In the genomic region with DNA sequence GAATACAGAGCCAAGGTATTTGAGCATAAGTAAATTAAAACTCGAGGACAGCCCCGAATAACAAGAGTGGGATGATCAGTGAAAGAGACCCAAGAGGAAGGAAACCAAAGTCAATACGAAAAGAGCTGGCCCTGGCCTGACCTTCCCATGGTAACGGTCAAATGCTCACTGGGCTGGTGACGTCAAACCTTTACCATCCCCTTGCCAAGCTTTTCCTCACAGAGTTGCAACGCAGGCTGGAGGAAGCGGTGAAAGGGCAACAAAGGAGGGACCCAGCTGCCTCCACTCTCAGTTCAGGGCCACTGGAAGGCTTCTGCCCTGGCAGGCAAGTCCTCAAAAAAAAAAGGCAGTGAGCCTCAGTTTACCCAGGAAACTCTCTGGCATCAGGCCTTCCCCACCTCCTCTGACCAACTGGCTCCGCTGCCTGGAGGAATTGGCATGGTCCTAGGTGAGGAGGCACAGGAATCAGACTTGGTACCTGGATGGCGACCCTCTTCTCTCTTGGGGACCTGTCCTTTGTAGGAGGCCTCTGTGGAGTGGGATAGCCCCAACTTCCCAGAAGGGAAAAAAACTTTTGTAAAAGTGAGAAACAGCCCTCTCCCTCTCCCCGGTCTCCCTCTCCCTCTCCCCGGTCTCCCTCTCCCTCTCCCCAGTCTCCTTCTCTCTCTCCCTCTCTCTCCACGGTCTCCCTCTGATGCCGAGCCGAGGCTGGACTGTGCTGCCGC, we compare ENCODE assay signal across 13 cellular contexts.
A peak's percentile ranks its signal among the peaks of the same experiment; 100 is the strongest.
DNase-seq lines count a peak whose midpoint lies in the region; ATAC-seq and TF ChIP-seq lines count a peak whose summit lies in the region.
"Had no signal": no experiment of that assay in that cellular context is flagged by ENCODE, and none has a peak within 500 bp of the region (broad histone marks: within the 10 kb centered on the region; RNA-seq: fewer than 3 reads in every experiment).

No MANE protein-coding gene starts in this region.

- no peak for ATAC-seq in HG03095 (IDR thresholded peaks at IDR 0.05; ENCODE audit: unreplicated experiment)
- ATAC-seq: esophagus mucosa had no signal

- peak; percentile 94 for DNase-seq in MV-4-11 (lab: John Stamatoyannopoulos, UW)
- DNase-seq in cardiac fibroblast (ENCODE audit: low read depth in 2 of 2), result peak; percentile 30 to 63
- DNase-seq in left kidney (ENCODE audit: low read depth, low spot score), result peak; percentile 48
- DNase-seq in stomach, result peak; percentile 62
- DNase-seq in EL, result no peak
- DNase-seq in DMS153 treated with DMSO at 0.1 percent for 48 hours (lab: John Stamatoyannopoulos, UW; ENCODE audit: unreplicated experiment), result no peak
- DNase-seq in substantia nigra (lab: John Stamatoyannopoulos, UW), result no peak
- DNase-seq: activated CD4-positive, alpha-beta T cell treated with anti-CD3 and anti-CD28 coated beads, Interleukin-2, amount 50 U/mL, for 48 hours; activated naive CD8-positive, alpha-beta T cell treated with anti-CD3 and anti-CD28 coated beads, Interleukin-2, amount 10 ng/mL, durations not matched to agents 7 days and 5 days; mesendoderm; NCI-H2081 had no signal

- H3K4me3 ChIP-seq in cardiac fibroblast (replicated peaks in 1 of 2; ENCODE audit: low read depth in 2 of 2, low read length in 2 of 2), result no peak overlapping the region
- no peak overlapping the region for H3K4me3 ChIP-seq in stomach

- intact Hi-C loops in stomach (cut with DNase I; ENCODE audit: low total_unique reads), result no loop called here

- WGBS in stomach, 5 donors, result 64 to 78% (median 68%) methylated on average over 14 to 15 of the region's 15 CpGs

- H3K27ac ChIP-seq in stomach, result peak overlapping the region in 4 of 5 donors; percentile 12 to 59 (median 40)
- H3K27ac ChIP-seq in substantia nigra (ENCODE audit: low read depth, low read length, poor library complexity, severe bottlenecking), result no peak overlapping the region

- no peaks in the 10 kb centered on the region for H3K36me3 ChIP-seq in stomach

- TF ChIP-seq POLR2A in stomach (IDR thresholded peaks at IDR 0.05), result no peak

- no peak for TF ChIP-seq EP300 in stomach (IDR thresholded peaks at IDR 0.05)

- H3K4me1 ChIP-seq in stomach, result peaks cover 8 to 22% (median 13%) of the 10 kb centered on the region in 4 donors

- no peaks in the 10 kb centered on the region for H3K9me3 ChIP-seq in stomach

- TF ChIP-seq CTCF in cardiac fibroblast (IDR thresholded peaks at IDR 0.05; ENCODE audit: low read depth, low read length), result no peak
- no peak for TF ChIP-seq CTCF in stomach (IDR thresholded peaks at IDR 0.05)

- H3K27me3 ChIP-seq in stomach, result no peaks in the 10 kb centered on the region

Comparison
In these comparisons a context has a peak if more than half of its experiments do, and no peak if none do; other contexts are left out.
1. DNase-seq: peak in MV-4-11 (single experiment), cardiac fibroblast (2 of 2), left kidney (single experiment) and stomach (single experiment); none in EL (single experiment), DMS153 treated with DMSO at 0.1 percent for 48 hours (single experiment) and substantia nigra (0 of 49).